Comparison of ENCODE assay signal across 28 cellular contexts in the genomic region with DNA sequence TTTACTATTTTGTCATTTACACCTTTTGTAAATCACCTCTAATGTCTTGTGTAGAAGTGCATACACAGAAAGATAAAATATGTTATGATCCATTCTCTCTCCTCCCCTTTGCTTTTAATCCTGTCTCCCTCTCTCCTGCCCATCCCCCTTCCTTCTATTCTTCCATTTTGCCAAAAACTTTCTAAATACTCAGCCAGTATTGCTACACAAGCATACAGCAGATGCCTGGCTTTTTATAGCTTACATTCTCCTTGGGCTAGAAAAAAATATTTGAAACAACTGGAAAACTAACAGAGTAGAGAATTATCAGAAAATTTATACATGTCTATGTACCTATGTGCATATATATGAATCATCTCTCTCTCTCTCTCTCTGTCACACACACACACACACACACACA.
"Had no signal": no experiment of that assay in that cellular context is flagged by ENCODE, and none has a peak within 500 bp of the region (broad histone marks: within the 10 kb centered on the region; RNA-seq: fewer than 3 reads in every experiment).

No MANE protein-coding gene starts in this region.

- H3K4me1 ChIP-seq: adrenal gland, psoas muscle, right atrium auricular region had no signal

- H3K9me3 ChIP-seq: adrenal gland, left ventricle myocardium inferior, neutrophil, pancreas, psoas muscle, right atrium auricular region, suprapubic skin, tibial nerve had no signal

- H3K27me3 Mint-ChIP-seq: activated B cell treated with CpG ODN at 0.5 μM for 24 hours; activated CD4-positive, alpha-beta T cell treated with anti-CD3 and anti-CD28 coated beads for 36 hours; activated T-cell treated with anti-CD3 and anti-CD28 coated beads, Interleukin-2, amount 50 U/mL, for 24 hours; activated T-helper 17 cell treated with anti-CD3 and anti-CD28 coated beads, Interleukin-2, amount 50 U/mL, for 72 hours; natural killer cell treated with Interleukin-12 subunit alpha and Interleukin-12 subunit beta and Interleukin-15 and Interleukin-18, amount 100 ng/mL, for 72 hours; stimulated activated naive CD8-positive, alpha-beta T cell treated with anti-CD3 and anti-CD28 coated beads, Interleukin-15, Interleukin-2, amounts not matched to agents 100 ng/mL and 50 ng/mL, for 24 hours had no signal

- H3K4me1 Mint-ChIP-seq: activated CD4-positive, alpha-beta T cell treated with anti-CD3 and anti-CD28 coated beads for 36 hours; activated T-helper 17 cell treated with anti-CD3 and anti-CD28 coated beads, Interleukin-2, amount 50 U/mL, for 72 hours had no signal

- ATAC-seq: activated CD4-positive, alpha-beta T cell treated with anti-CD3 and anti-CD28 coated beads for 36 hours; activated naive CD4-positive, alpha-beta T cell treated with anti-CD3 and anti-CD28 coated beads, Interleukin-2, amount 50 U/mL, for 72 hours; activated T-helper 17 cell treated with anti-CD3 and anti-CD28 coated beads, Interleukin-2, amount 50 U/mL, for 72 hours; natural killer cell treated with Interleukin-12 subunit alpha and Interleukin-12 subunit beta and Interleukin-15 and Interleukin-18, amount 100 ng/mL, for 72 hours; pancreas; psoas muscle had no signal

- H3K4me3 Mint-ChIP-seq: activated B cell treated with CpG ODN at 0.5 μM for 24 hours; activated CD4-positive, alpha-beta T cell treated with anti-CD3 and anti-CD28 coated beads for 36 hours; activated T-cell treated with anti-CD3 and anti-CD28 coated beads, Interleukin-2, amount 50 U/mL, for 24 hours; activated T-helper 17 cell treated with anti-CD3 and anti-CD28 coated beads, Interleukin-2, amount 50 U/mL, for 72 hours; natural killer cell treated with Interleukin-12 subunit alpha and Interleukin-12 subunit beta and Interleukin-15 and Interleukin-18, amount 100 ng/mL, for 72 hours; stimulated activated naive CD8-positive, alpha-beta T cell treated with anti-CD3 and anti-CD28 coated beads, Interleukin-15, Interleukin-2, amounts not matched to agents 100 ng/mL and 50 ng/mL, for 24 hours; T-helper 1 cell treated with Interleukin-12 subunit alpha and Interleukin-12 subunit beta and Interleukin-4 antibody, amounts not matched to agents 30 μg/mL and 1 μg/mL, for 36 hours had no signal

- H3K36me3 ChIP-seq: adrenal gland, left ventricle myocardium inferior, neutrophil, pancreas, right atrium auricular region, suprapubic skin, tibial nerve had no signal

- H3K36me3 Mint-ChIP-seq: activated naive CD4-positive, alpha-beta T cell treated with anti-CD3 and anti-CD28 coated beads, Interleukin-2, amount 50 U/mL, for 72 hours; natural killer cell treated with Interleukin-12 subunit alpha and Interleukin-12 subunit beta and Interleukin-15 and Interleukin-18, amount 100 ng/mL, for 72 hours had no signal

- H3K27me3 ChIP-seq: adrenal gland, neutrophil, pancreas, right atrium auricular region, suprapubic skin, tibial nerve had no signal

- H3K9me3 Mint-ChIP-seq: activated B cell treated with CpG ODN at 0.5 μM for 24 hours; activated naive CD4-positive, alpha-beta T cell treated with anti-CD3 and anti-CD28 coated beads, Interleukin-2, amount 50 U/mL, for 72 hours; activated T-cell treated with anti-CD3 and anti-CD28 coated beads, Interleukin-2, amount 50 U/mL, for 24 hours; natural killer cell treated with Interleukin-12 subunit alpha and Interleukin-12 subunit beta and Interleukin-15 and Interleukin-18, amount 100 ng/mL, for 72 hours; T-helper 1 cell treated with Interleukin-12 subunit alpha and Interleukin-12 subunit beta and Interleukin-4 antibody, amounts not matched to agents 30 μg/mL and 1 μg/mL, for 36 hours had no signal

- DNase-seq: activated B cell treated with CpG ODN at 0.5 μM for 24 hours; activated CD4-positive, alpha-beta T cell treated with anti-CD3 and anti-CD28 coated beads for 36 hours; activated CD4-positive, alpha-beta T cell treated with anti-CD3 and anti-CD28 coated beads, Interleukin-2, amount 50 U/mL, for 4 hours; activated CD8-positive, alpha-beta memory T cell treated with anti-CD3 and anti-CD28 coated beads for 24 hours; activated CD8-positive, alpha-beta memory T cell treated with anti-CD3 and anti-CD28 coated beads, Interleukin-2, amount 50 U/mL, for 4 hours; activated T-cell treated with anti-CD3 and anti-CD28 coated beads, Interleukin-2, amount 50 U/mL, for 24 hours; adrenal gland; central memory CD4-positive, alpha-beta T cell; dermis blood vessel endothelial cell; effector CD8-positive, alpha-beta T cell; foreskin melanocyte; kidney glomerular epithelial cell; left ventricle myocardium inferior; midbrain; pancreas; psoas muscle; stimulated activated CD4-positive, alpha-beta T cell treated with anti-CD3 and anti-CD28 coated beads, Interleukin-1b, Interleukin-23, amount 100 ng/mL, for 48 hours; T1000 had no signal

- H3K4me3 ChIP-seq: adrenal gland, left ventricle myocardium inferior, pancreas, psoas muscle, right atrium auricular region, skin epidermis, suprapubic skin, tibial nerve had no signal

- H3K27ac Mint-ChIP-seq: activated B cell treated with CpG ODN at 0.5 μM for 24 hours; activated CD4-positive, alpha-beta T cell treated with anti-CD3 and anti-CD28 coated beads for 36 hours; activated naive CD4-positive, alpha-beta T cell treated with anti-CD3 and anti-CD28 coated beads, Interleukin-2, amount 50 U/mL, for 72 hours; activated T-cell treated with anti-CD3 and anti-CD28 coated beads, Interleukin-2, amount 50 U/mL, for 24 hours; activated T-helper 17 cell treated with anti-CD3 and anti-CD28 coated beads, Interleukin-2, amount 50 U/mL, for 72 hours; natural killer cell treated with Interleukin-12 subunit alpha and Interleukin-12 subunit beta and Interleukin-15 and Interleukin-18, amount 100 ng/mL, for 72 hours; stimulated activated naive CD8-positive, alpha-beta T cell treated with anti-CD3 and anti-CD28 coated beads, Interleukin-15, Interleukin-2, amounts not matched to agents 100 ng/mL and 50 ng/mL, for 24 hours; T-helper 1 cell treated with Interleukin-12 subunit alpha and Interleukin-12 subunit beta and Interleukin-4 antibody, amounts not matched to agents 30 μg/mL and 1 μg/mL, for 36 hours had no signal

- H3K27ac ChIP-seq: adrenal gland, left ventricle myocardium inferior, neutrophil, pancreas, psoas muscle, right atrium auricular region, suprapubic skin, tibial nerve had no signal
